ENCODE assay signal across 34 cellular contexts in the genomic region with DNA sequence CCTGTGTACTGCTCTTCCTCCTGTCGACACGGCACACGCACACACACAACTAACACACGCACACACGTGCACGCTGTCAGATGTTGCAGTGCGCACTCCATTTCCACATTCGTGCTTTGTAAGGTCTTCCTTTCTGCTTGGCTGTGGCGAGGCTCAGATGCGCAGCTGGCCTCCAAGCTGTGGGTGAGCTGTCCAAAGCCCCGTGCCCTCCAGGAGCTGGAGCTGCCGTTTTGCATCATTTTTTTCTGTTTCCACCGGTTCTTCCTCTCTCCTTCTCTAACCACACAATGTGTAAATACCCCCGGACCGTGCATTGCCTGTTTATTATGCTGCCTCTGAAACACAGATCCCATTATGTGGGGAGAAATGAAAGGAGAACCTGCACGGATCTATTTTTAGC.
DNase-seq lines count a peak whose midpoint lies in the region; ATAC-seq, FAIRE-seq and TF ChIP-seq lines count a peak whose summit lies in the region.
"Had no signal": no experiment of that assay in that cellular context is flagged by ENCODE, and none has a peak within 500 bp of the region (broad histone marks: within the 10 kb centered on the region; RNA-seq: fewer than 3 reads in every experiment).

No MANE protein-coding gene starts in this region.

- H3K36me3 Mint-ChIP-seq in astrocyte (ENCODE audit: low read depth, unreplicated experiment): no peaks in the 10 kb centered on the region
- H3K36me3 Mint-ChIP-seq: activated naive CD8-positive, alpha-beta T cell treated with anti-CD3 and anti-CD28 coated beads for 36 hours had no signal

- H3K4me1 ChIP-seq in astrocyte (ENCODE audit: insufficient read depth, low read length) (no peaks in the 10 kb centered on the region), iPS-20b (ENCODE audit: insufficient read depth, low read length) (peaks cover 25% of the 10 kb centered on the region), subcutaneous abdominal adipose tissue (ENCODE audit: control insufficient read depth in 5 of 5, insufficient read depth in 5 of 5, low read length in 5 of 5) (peaks cover 1 to 23% (median 21%) of the 10 kb centered on the region in 5 donors), small intestine (ENCODE audit: control insufficient read depth in 2 of 2, insufficient read depth in 1 of 2, low read depth in 1 of 2, low read length in 1 of 2) (no peaks in the 10 kb centered on the region)
- H3K4me1 ChIP-seq: psoas muscle, uterus had no signal

- H3K9ac ChIP-seq in astrocyte (ENCODE audit: low read length) (no peak overlapping the region), iPS-20b (ENCODE audit: low read depth, low read length) (no peak overlapping the region; the same call in 1 of the 2 replicates), subcutaneous abdominal adipose tissue (ENCODE audit: low read length in 5 of 5) (no peak overlapping the region)
- H3K9ac ChIP-seq: SK-N-SH had no signal

- 44 to 45% (median 44%) methylated on average over 16 of the region's 16 CpGs for WGBS in small intestine, 3 donors

- no peak overlapping the region for H3K27ac Mint-ChIP-seq in astrocyte (ENCODE audit: unreplicated experiment)
- H3K27ac Mint-ChIP-seq: activated CD4-positive, alpha-beta T cell treated with anti-CD3 and anti-CD28 coated beads for 36 hours; activated naive CD8-positive, alpha-beta T cell treated with anti-CD3 and anti-CD28 coated beads for 36 hours; CD4-positive, alpha-beta T cell; T-helper 17 cell had no signal

- H3K36me3 ChIP-seq in astrocyte (ENCODE audit: insufficient read depth, low read length): no peaks in the 10 kb centered on the region
- H3K36me3 ChIP-seq in iPS-20b (ENCODE audit: insufficient read depth, low read depth, low read length): no peaks in the 10 kb centered on the region
- H3K36me3 ChIP-seq in subcutaneous abdominal adipose tissue (ENCODE audit: control insufficient read depth in 5 of 5, insufficient read depth in 5 of 5, low read length in 5 of 5): no peaks in the 10 kb centered on the region
- no peaks in the 10 kb centered on the region for H3K36me3 ChIP-seq in small intestine (ENCODE audit: control insufficient read depth in 2 of 2, insufficient read depth in 2 of 2, low read length in 2 of 2)
- H3K36me3 ChIP-seq: uterus had no signal

- FAIRE-seq in astrocyte (lab: Jason Lieb, UNC) (no peak), small intestine (lab: Jason Lieb, UNC) (no peak)
- FAIRE-seq: GM12878, H54 had no signal

- no peak overlapping the region for H3K4me2 ChIP-seq in astrocyte (ENCODE audit: low read length)
- H3K4me2 ChIP-seq: SK-N-SH had no signal

- H3K9me3 Mint-ChIP-seq in astrocyte (ENCODE audit: unreplicated experiment): no peaks in the 10 kb centered on the region
- H3K9me3 Mint-ChIP-seq: activated naive CD8-positive, alpha-beta T cell treated with anti-CD3 and anti-CD28 coated beads for 36 hours; CD4-positive, alpha-beta T cell; central memory CD8-positive, alpha-beta T cell had no signal

- H3K27ac ChIP-seq in astrocyte (ENCODE audit: low read depth, low read length) (no peak overlapping the region), iPS-20b (ENCODE audit: low read length) (no peak overlapping the region), subcutaneous abdominal adipose tissue (ENCODE audit: low read depth, low read length) (peak overlapping the region; percentile 35), small intestine (ENCODE audit: low read depth in 1 of 2, low read length in 1 of 2) (no peak overlapping the region)
- H3K27ac ChIP-seq: epithelial cell of prostate, psoas muscle, testis, uterus had no signal

- peaks cover 79% of the 10 kb centered on the region for H3K27me3 Mint-ChIP-seq in astrocyte (ENCODE audit: low read depth, unreplicated experiment)

- DNase-seq in NCI-H2227 (lab: John Stamatoyannopoulos, UW; ENCODE audit: unreplicated experiment) (peak; percentile 4), NCI-H2227 treated with DMSO at 0.1 percent for 48 hours (lab: John Stamatoyannopoulos, UW) (no peak), astrocyte (ENCODE audit: low read depth) (no peak), small intestine (no peak)
- DNase-seq: 8988T; activated CD4-positive, alpha-beta T cell treated with anti-CD3 and anti-CD28 coated beads for 36 hours; activated naive CD8-positive, alpha-beta T cell treated with anti-CD3 and anti-CD28 coated beads for 36 hours; activated T-cell treated with anti-CD3 and anti-CD28 coated beads for 4 hours; aorta; CD4-positive, alpha-beta T cell; dermis blood vessel endothelial cell; glutamatergic neuron; KBM-7; kidney glomerular epithelial cell; NCI-H1436; NCI-H2171; NCI-H524; NK-92 treated with Interleukin-12 subunit alpha and Interleukin-12 subunit beta, amount 100 ng/mL, for 24 hours; PC-3; psoas muscle; SK-N-SH; stimulated activated CD4-positive, alpha-beta T cell treated with anti-CD3 and anti-CD28 coated beads, Interleukin-15, amount 100 ng/mL, for 24 hours; stimulated activated naive CD4-positive, alpha-beta T cell treated with Interleukin-2 at 50 U/mL for 16 hours; T-helper 17 cell; testis; uterus had no signal

- H2AFZ ChIP-seq in astrocyte (ENCODE audit: low read depth, low read length): no peak overlapping the region

- H3K9me3 ChIP-seq in astrocyte (ENCODE audit: insufficient read depth, low read depth, low read length) (peaks cover 3% of the 10 kb centered on the region), iPS-20b (ENCODE audit: insufficient read depth, low read depth, low read length) (no peaks in the 10 kb centered on the region), subcutaneous abdominal adipose tissue (ENCODE audit: control insufficient read depth in 5 of 5, low read length in 5 of 5) (no peaks in the 10 kb centered on the region), small intestine (ENCODE audit: control insufficient read depth, low read depth) (no peaks in the 10 kb centered on the region)
- H3K9me3 ChIP-seq: psoas muscle, SK-N-SH, testis, uterus had no signal

- ATAC-seq in GM19351 (IDR thresholded peaks at IDR 0.05; ENCODE audit: unreplicated experiment) (no peak), GM18870 (IDR thresholded peaks at IDR 0.05; ENCODE audit: unreplicated experiment) (no peak)
- ATAC-seq: activated CD4-positive, alpha-beta T cell treated with anti-CD3 and anti-CD28 coated beads for 36 hours; GM12878; PC-3; psoas muscle; T-helper 17 cell had no signal

- H3K79me2 ChIP-seq in astrocyte (ENCODE audit: insufficient read depth, low read length): no peaks in the 10 kb centered on the region

- peak overlapping the region; percentile 70 for H3K4me3 Mint-ChIP-seq in astrocyte (ENCODE audit: unreplicated experiment)
- H3K4me3 Mint-ChIP-seq: activated CD4-positive, alpha-beta T cell treated with anti-CD3 and anti-CD28 coated beads for 36 hours; CD4-positive, alpha-beta T cell; central memory CD8-positive, alpha-beta T cell; T-helper 17 cell had no signal

- H3K27me3 ChIP-seq in astrocyte (ENCODE audit: insufficient read depth, low read length) (peaks cover 2% of the 10 kb centered on the region), iPS-20b (ENCODE audit: insufficient read depth, low read length) (peaks cover 77% of the 10 kb centered on the region), subcutaneous abdominal adipose tissue (ENCODE audit: control insufficient read depth in 5 of 5, insufficient read depth in 4 of 5, low read length in 5 of 5) (peaks cover 0 to 29% (median 2%) of the 10 kb centered on the region in 5 donors), small intestine (ENCODE audit: control insufficient read depth in 2 of 2, insufficient read depth in 2 of 2, low read length in 2 of 2) (peaks cover 0 to 13% of the 10 kb centered on the region in 2 donors)
- H3K27me3 ChIP-seq: testis, uterus had no signal

- H4K20me1 ChIP-seq in astrocyte (ENCODE audit: insufficient read depth, low read length): no peaks in the 10 kb centered on the region

- no peak overlapping the region for H3K4me3 ChIP-seq in astrocyte (ENCODE audit: insufficient read depth, low read depth, low read length)
- H3K4me3 ChIP-seq in iPS-20b (ENCODE audit: low read length): peak overlapping the region; percentile 65; the same call in 1 of the 2 replicates
- peak overlapping the region in 3 of 5 donors; percentile 39 to 59 (median 54) for H3K4me3 ChIP-seq in subcutaneous abdominal adipose tissue (ENCODE audit: low read depth in 1 of 5, low read length in 5 of 5)
- no peak overlapping the region for H3K4me3 ChIP-seq in small intestine (ENCODE audit: low read depth in 1 of 2, low read length in 2 of 2)
- H3K4me3 ChIP-seq: GM12878, psoas muscle, testis, uterus had no signal

- TF ChIP-seq CTCF in astrocyte (IDR thresholded peaks at IDR 0.05; ENCODE audit: insufficient read depth, low read depth, low read length): no peak

- peaks cover 13% of the 10 kb centered on the region for H3K4me1 Mint-ChIP-seq in astrocyte (ENCODE audit: low read depth, unreplicated experiment)
- H3K4me1 Mint-ChIP-seq: central memory CD8-positive, alpha-beta T cell had no signal

Comparison
In these comparisons a context has a peak if more than half of its experiments do, and no peak if none do; other contexts are left out.
1. H3K4me3 ChIP-seq: peak in iPS-20b (single experiment) and subcutaneous abdominal adipose tissue (3 of 5); none in astrocyte (single experiment) and small intestine (0 of 2).